8 cellular contexts compared by ENCODE assay signal in genomic region chr14:100108042-100108825, GRCh38. TPM values are rescaled to one million over a fixed set of nuclear protein-coding genes. Genes with fewer than 3 reads are reported as not detected.
DNase-seq lines count a peak whose midpoint lies in the region; ATAC-seq and TF ChIP-seq lines count a peak whose summit lies in the region.

No MANE protein-coding gene starts in this region.

- peak; percentile 91 for ATAC-seq in GM19351 (IDR thresholded peaks at IDR 0.05; ENCODE audit: unreplicated experiment)
- ATAC-seq in naive B cell (ENCODE audit: low read depth in 2 of 2), result peak; percentile 94
- ATAC-seq in stimulated activated memory B cell treated with anti-CD40 and anti-IgM and Interleukin-4, amounts not matched to agents 10 μg/mL and 1 μg/mL and 100 μg/mL, for 72 hours, result peak; percentile 89

- H3K9me3 ChIP-seq in BLaER1, result no peaks in the 10 kb centered on the region

- H3K4me1 Mint-ChIP-seq in naive B cell, result peaks cover 61 to 66% (median 62%) of the 10 kb centered on the region in 3 donors
- peaks cover 68% of the 10 kb centered on the region for H3K4me1 Mint-ChIP-seq in stimulated activated memory B cell treated with anti-CD40 and anti-IgM and Interleukin-4, amounts not matched to agents 10 μg/mL and 1 μg/mL and 100 μg/mL, for 72 hours

- peaks cover 58% of the 10 kb centered on the region for H3K4me1 ChIP-seq in BLaER1

- H3K36me3 ChIP-seq in BLaER1, result peaks cover 77% of the 10 kb centered on the region

- peak overlapping the region; percentile 35 for H3K27ac ChIP-seq in BLaER1
- peak overlapping the region; percentile 26 for H3K27ac ChIP-seq in HL-60 (replicated peaks)

- DNase-seq in HL-60 (ENCODE audit: low read depth in 1 of 2, low spot score in 1 of 2) (peak; percentile 39 to 79), NOMO-1 treated with dmso at 0.1 percent for 144 hours (lab: John Stamatoyannopoulos, UW; ENCODE audit: unreplicated experiment) (peak; percentile 28), epithelial cell of esophagus (ENCODE audit: low read depth) (peak; percentile 76), naive B cell (peak; percentile 76)
- DNase-seq in activated CD8-positive, alpha-beta memory T cell treated with anti-CD3 and anti-CD28 coated beads, Interleukin-2, amount 50 U/mL, for 48 hours, result peak; percentile 95

- H3K27me3 ChIP-seq in BLaER1 (no peaks in the 10 kb centered on the region), HL-60 (ENCODE audit: insufficient read depth, poor library complexity, severe bottlenecking) (no peaks in the 10 kb centered on the region)

- H3K4me3 ChIP-seq in BLaER1 (no peak overlapping the region), HL-60 (replicated peaks; ENCODE audit: insufficient read depth, low read length) (no peak overlapping the region), epithelial cell of esophagus (ENCODE audit: low read length) (no peak overlapping the region)

- H3K27ac Mint-ChIP-seq in naive B cell, result peak overlapping the region; percentile 71 to 91 (median 82)
- peak overlapping the region; percentile 77 for H3K27ac Mint-ChIP-seq in stimulated activated memory B cell treated with anti-CD40 and anti-IgM and Interleukin-4, amounts not matched to agents 10 μg/mL and 1 μg/mL and 100 μg/mL, for 72 hours

- no peaks in the 10 kb centered on the region for H3K9me3 Mint-ChIP-seq in naive B cell
- H3K9me3 Mint-ChIP-seq in stimulated activated memory B cell treated with anti-CD40 and anti-IgM and Interleukin-4, amounts not matched to agents 10 μg/mL and 1 μg/mL and 100 μg/mL, for 72 hours, result no peaks in the 10 kb centered on the region

- peak overlapping the region; percentile 33; the same call in 1 of the 2 replicates for H3K4me2 ChIP-seq in BLaER1

- TF ChIP-seq CTCF in HL-60 (IDR thresholded peaks at IDR 0.05; ENCODE audit: insufficient read depth, low read length) (peak; percentile 80), epithelial cell of esophagus (IDR thresholded peaks at IDR 0.05; ENCODE audit: insufficient read depth, low read depth, low read length, missing control alignments) (peak; percentile 93)

- peaks cover 11 to 32% of the 10 kb centered on the region in 2 donors for H3K36me3 Mint-ChIP-seq in naive B cell
- H3K36me3 Mint-ChIP-seq in stimulated activated memory B cell treated with anti-CD40 and anti-IgM and Interleukin-4, amounts not matched to agents 10 μg/mL and 1 μg/mL and 100 μg/mL, for 72 hours, result peaks cover 45% of the 10 kb centered on the region

- peak overlapping the region; percentile 36; the same call in 1 of the 2 replicates for H3K9ac ChIP-seq in BLaER1

- peak overlapping the region in 1 of 8 donors; percentile 32 for H3K4me3 Mint-ChIP-seq in naive B cell
- H3K4me3 Mint-ChIP-seq in stimulated activated memory B cell treated with anti-CD40 and anti-IgM and Interleukin-4, amounts not matched to agents 10 μg/mL and 1 μg/mL and 100 μg/mL, for 72 hours, result no peak overlapping the region

- H3K27me3 Mint-ChIP-seq in naive B cell, result no peaks in the 10 kb centered on the region
- H3K27me3 Mint-ChIP-seq in stimulated activated memory B cell treated with anti-CD40 and anti-IgM and Interleukin-4, amounts not matched to agents 10 μg/mL and 1 μg/mL and 100 μg/mL, for 72 hours, result no peaks in the 10 kb centered on the region

- peaks cover 88% of the 10 kb centered on the region for H4K20me1 ChIP-seq in BLaER1

RNA-seq across cellular contexts. Expression of gene EVL, which starts 43.0 kb away (rescaled TPM):
- 100 to 1,000 TPM in 2 of 6 donors, 10 to 100 TPM in 4; 76.5 to 135 (median 89.8) TPM for polyA plus RNA-seq in naive B cell (ENCODE audit: low read depth in 6 of 6)

RNA-seq across cellular contexts. Expression of gene DEGS2, which starts 51.2 kb away (rescaled TPM):
- polyA plus RNA-seq in naive B cell (ENCODE audit: low read depth in 6 of 6), result 1 to 10 TPM in 3 of 6 donors, under 1 TPM in 3; 0.29 to 3.6 (median 0.96) TPM

Comparison
In these comparisons a context has a peak if more than half of its experiments do, and no peak if none do; other contexts are left out.
1. DNase-seq: peak in every context shown above with its lines; median percentile 95 in activated CD8-positive, alpha-beta memory T cell treated with anti-CD3 and anti-CD28 coated beads, Interleukin-2, amount 50 U/mL, for 48 hours; 76 in epithelial cell of esophagus; 76 in naive B cell; 59 in HL-60; 28 in NOMO-1 treated with dmso at 0.1 percent for 144 hours.